Comparison of ENCODE assay signal across 1 cellular context in genomic region chr6:32442977-32443552, GRCh38.
TF ChIP-seq lines count a peak whose summit lies in the region.

No MANE protein-coding gene starts in this region.

TF ChIP-seq in HepG2, 621 proteins besides CTCF, POLR2A, EP300 and RAD21:
- no peak for TF ChIP-seq FOXM1 (CRISPR knock-in tag; IDR thresholded peaks at IDR 0.05)
- TF ChIP-seq SRSF4 (IDR thresholded peaks at IDR 0.05; ENCODE audit: low read depth, low read length, poor library complexity, severe bottlenecking) = no peak
- TF ChIP-seq, protein P1, sequence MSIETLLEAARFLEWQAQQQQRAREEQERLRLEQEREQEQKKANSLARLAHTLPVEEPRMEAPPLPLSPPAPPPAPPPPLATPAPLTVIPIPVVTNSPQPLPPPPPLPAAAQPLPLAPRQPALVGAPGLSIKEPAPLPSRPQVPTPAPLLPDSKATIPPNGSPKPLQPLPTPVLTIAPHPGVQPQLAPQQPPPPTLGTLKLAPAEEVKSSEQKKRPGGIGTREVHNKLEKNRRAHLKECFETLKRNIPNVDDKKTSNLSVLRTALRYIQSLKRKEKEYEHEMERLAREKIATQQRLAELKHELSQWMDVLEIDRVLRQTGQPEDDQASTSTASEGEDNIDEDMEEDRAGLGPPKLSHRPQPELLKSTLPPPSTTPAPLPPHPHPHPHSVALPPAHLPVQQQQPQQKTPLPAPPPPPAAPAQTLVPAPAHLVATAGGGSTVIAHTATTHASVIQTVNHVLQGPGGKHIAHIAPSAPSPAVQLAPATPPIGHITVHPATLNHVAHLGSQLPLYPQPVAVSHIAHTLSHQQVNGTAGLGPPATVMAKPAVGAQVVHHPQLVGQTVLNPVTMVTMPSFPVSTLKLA (IDR thresholded peaks at IDR 0.05) = 0 out of 2 replicates have a peak, but pooled peaks have one; percentile 21
